30 cellular contexts compared by ENCODE assay signal in genomic region chr18:75730249-75730648, GRCh38.
"Had no signal": no experiment of that assay in that cellular context is flagged by ENCODE, and none has a peak within 500 bp of the region (broad histone marks: within the 10 kb centered on the region; RNA-seq: fewer than 3 reads in every experiment).

No MANE protein-coding gene starts in this region.

- H3K36me3 ChIP-seq: adrenal gland, ascending aorta, brain microvascular endothelial cell, breast epithelium, cardiac muscle cell had no signal

- DNase-seq: activated effector memory CD4-positive, alpha-beta T cell treated with anti-CD3 and anti-CD28 coated beads, Interleukin-2, amount 50 U/mL, for 16 hours; activated effector memory CD4-positive, alpha-beta T cell treated with Interleukin-2 at 50 U/mL for 16 hours; activated gamma-delta T cell; activated gamma-delta T cell treated with Interleukin-2 at 50 U/mL for 16 hours; activated naive CD4-positive, alpha-beta T cell; activated naive CD4-positive, alpha-beta T cell treated with anti-CD3 and anti-CD28 coated beads for 36 hours; activated naive CD4-positive, alpha-beta T cell treated with anti-CD3 and anti-CD28 coated beads, Interleukin-2, amount 10 ng/mL, durations not matched to agents 7 days and 5 days; activated naive CD4-positive, alpha-beta T cell treated with anti-CD3 and anti-CD28 coated beads, Interleukin-2, amount 50 U/mL, for 16 hours; activated naive CD4-positive, alpha-beta T cell treated with Interleukin-2 at 50 U/mL for 16 hours; activated naive CD8-positive, alpha-beta T cell treated with anti-CD3 and anti-CD28 coated beads for 36 hours; activated naive CD8-positive, alpha-beta T cell treated with anti-CD3 and anti-CD28 coated beads, Interleukin-2, amount 10 ng/mL, durations not matched to agents 7 days and 5 days; activated naive CD8-positive, alpha-beta T cell treated with anti-CD3 and anti-CD28 coated beads, Interleukin-2, amount 50 U/mL, for 24 hours; activated T-cell treated with anti-CD3 and anti-CD28 coated beads, Interleukin-2, amount 50 U/mL, for 1 hour; activated T-cell treated with anti-CD3 and anti-CD28 coated beads, Interleukin-2, amount 50 U/mL, for 24 hours; activated T-cell treated with anti-CD3 and anti-CD28 coated beads, Interleukin-2, amount 50 U/mL, for 4 hours; activated T-cell treated with anti-CD3 and anti-CD28 coated beads, Interleukin-2, amount 50 U/mL, for 48 hours; activated T-cell treated with anti-CD3 and anti-CD28 coated beads, Interleukin-2, amount 50 U/mL, for 72 hours; adrenal gland; amniotic stem cell; amygdala; anterior cingulate cortex; aorta; body of pancreas; brain microvascular endothelial cell; caudate nucleus; central memory CD4-positive, alpha-beta T cell; cerebellar nuclear complex had no signal

- H3K9me3 ChIP-seq: adrenal gland, ascending aorta, body of pancreas, breast epithelium had no signal

- H3K27ac ChIP-seq: adrenal gland, ascending aorta, body of pancreas, brain microvascular endothelial cell, breast epithelium, cardiac muscle cell had no signal

- H3K4me1 ChIP-seq: adrenal gland, ascending aorta, body of pancreas, breast epithelium had no signal

- H3K27me3 ChIP-seq: adrenal gland, ascending aorta, body of pancreas, brain microvascular endothelial cell, breast epithelium had no signal

- H3K4me3 ChIP-seq: adrenal gland, ascending aorta, body of pancreas, breast epithelium, cardiac muscle cell had no signal
